ENCODE assay signal across 13 cellular contexts in the genomic region with DNA sequence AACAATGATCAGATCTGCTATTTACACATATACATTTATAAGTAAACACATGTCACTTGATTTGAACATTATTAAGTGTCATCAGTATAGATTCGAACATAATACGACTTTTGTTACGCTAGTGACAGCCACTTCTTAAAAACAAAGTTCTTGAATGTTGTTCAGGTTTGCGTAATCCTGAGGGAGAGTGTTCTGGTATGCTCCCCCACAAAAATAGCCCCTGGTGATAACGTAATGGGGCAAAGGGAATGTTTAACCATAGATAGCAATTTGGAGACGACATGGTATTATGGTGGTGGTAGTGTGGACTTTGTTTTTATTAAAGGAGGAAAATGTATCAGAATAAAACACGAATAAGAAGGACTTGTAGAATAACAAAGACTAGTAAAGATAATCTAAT.
"Had no signal": no experiment of that assay in that cellular context is flagged by ENCODE, and none has a peak within 500 bp of the region (broad histone marks: within the 10 kb centered on the region; RNA-seq: fewer than 3 reads in every experiment).

No MANE protein-coding gene starts in this region.

- H3K27ac ChIP-seq: adrenal gland, stomach had no signal

- H3K4me3 ChIP-seq: adrenal gland, stomach, thyroid gland had no signal

- DNase-seq: activated CD4-positive, alpha-beta T cell treated with anti-CD3 and anti-CD28 coated beads for 4 hours; activated CD8-positive, alpha-beta T cell treated with anti-CD3 and anti-CD28 coated beads, Interleukin-2, amount 10 ng/mL, durations not matched to agents 7 days and 5 days; activated naive CD4-positive, alpha-beta T cell treated with anti-CD3 and anti-CD28 coated beads, Interleukin-2, amount 10 ng/mL, durations not matched to agents 7 days and 5 days; adrenal gland; effector memory CD4-positive, alpha-beta T cell; kidney glomerular epithelial cell; mesenchymal stem cell; SK-N-SH; stimulated activated CD4-positive, alpha-beta T cell treated with anti-CD3 and anti-CD28 coated beads, Interleukin-4, amount 100 ng/mL, for 4 hours; stomach; T-helper 1 cell; thyroid gland had no signal

- H3K9me3 ChIP-seq: adrenal gland, SK-N-SH, stomach, thyroid gland had no signal

- H3K27me3 ChIP-seq: adrenal gland, stomach, thyroid gland had no signal

- ATAC-seq: activated CD8-positive, alpha-beta T cell treated with anti-CD3 and anti-CD28 coated beads, Interleukin-2, amount 10 ng/mL, durations not matched to agents 7 days and 5 days; natural killer cell treated with Interleukin-12 subunit alpha and Interleukin-12 subunit beta and Interleukin-15 and Interleukin-18, amount 100 ng/mL, for 72 hours had no signal

- H3K36me3 ChIP-seq: adrenal gland, thyroid gland had no signal
